ENCODE assay signal across 16 cellular contexts in genomic region chr11:134730596-134731538, GRCh38.
A peak's percentile ranks its signal among the peaks of the same experiment; 100 is the strongest.
DNase-seq lines count a peak whose midpoint lies in the region; ATAC-seq, FAIRE-seq and TF ChIP-seq lines count a peak whose summit lies in the region.
"Had no signal": no experiment of that assay in that cellular context is flagged by ENCODE, and none has a peak within 500 bp of the region (broad histone marks: within the 10 kb centered on the region; RNA-seq: fewer than 3 reads in every experiment).

No MANE protein-coding gene starts in this region.

- H3K9me3 Mint-ChIP-seq in MCF 10A (ENCODE audit: unreplicated experiment), result peaks cover 13% of the 10 kb centered on the region

- H3K4ac ChIP-seq in H1 (replicated peaks; ENCODE audit: insufficient read length, low read depth, low read length), result peak overlapping the region; percentile 11

- H3K36me3 Mint-ChIP-seq in MCF 10A (ENCODE audit: insufficient read depth, unreplicated experiment), result no peaks in the 10 kb centered on the region
- H3K36me3 Mint-ChIP-seq: CD14-positive monocyte had no signal

- H3K9me3 ChIP-seq in H1 (ENCODE audit: insufficient read depth in 2 of 2, low read depth in 1 of 2, low read length in 1 of 2), result no peaks in the 10 kb centered on the region
- no peaks in the 10 kb centered on the region for H3K9me3 ChIP-seq in mucosa of descending colon
- no peaks in the 10 kb centered on the region for H3K9me3 ChIP-seq in right atrium auricular region
- H3K9me3 ChIP-seq: SJSA1 had no signal

- peak overlapping the region in 1 of 4 experiments; percentile 31; a peak in 1 of 8 replicates for H3K4me3 ChIP-seq in H1 (ENCODE audit: extremely low read depth in 1 of 4, insufficient read depth in 2 of 4, low read depth in 3 of 4, low read length in 4 of 4)
- H3K4me3 ChIP-seq in mucosa of descending colon, result no peak overlapping the region
- H3K4me3 ChIP-seq in right atrium auricular region, result no peak overlapping the region
- H3K4me3 ChIP-seq: GM12878, SJSA1 had no signal

- 54% methylated on average over 7 of the region's 7 CpGs; no CpG with 5 or more reads in 1 of the 2 experiments for WGBS in H1 (ENCODE audit: extremely low coverage in 1 of 2, insufficient coverage in 1 of 2, insufficient read length in 1 of 2, insufficient replicate concordance in 2 of 2, low coverage in 1 of 2, low lambda C conversion rate in 2 of 2, missing lambda C conversion rate in 1 of 2), 2 experiments

- in situ Hi-C loops in T47D (cut with HindIII; ENCODE audit: low pct_unique_long_range_greater_than_20kb, low sequenced_read_pairs), result no loop called here

- CTCF ChIA-PET in MCF 10A (lab: Yijun Ruan, JAX) (interaction anchor here (0.7 kb wide), 1 partner anchor 147 kb away, joined by 3 read pairs; no protein-coding TSS in a partner anchor), H1 (lab: Charles Lee; ENCODE audit: partially characterized antibody) (interaction anchor here (0.6 to 1.6 kb wide), 9 partner anchors 10 to 210 kb away, joined by 3 to 4 read pairs (median 3); no protein-coding TSS in a partner anchor)

- H3K27ac ChIP-seq in H1 (ENCODE audit: low read depth, low read length) (no peak overlapping the region), right atrium auricular region (no peak overlapping the region)
- H3K27ac ChIP-seq: SJSA1 had no signal

- H4K91ac ChIP-seq in H1 (replicated peaks; ENCODE audit: insufficient read length, low read length), result no peak overlapping the region

- H3K27me3 Mint-ChIP-seq in MCF 10A (ENCODE audit: insufficient read depth, unreplicated experiment), result no peaks in the 10 kb centered on the region

- TF ChIP-seq EP300 in H1 (IDR thresholded peaks at IDR 0.05; ENCODE audit: borderline replicate concordance in 1 of 2, low read depth in 2 of 2, low read length in 2 of 2), result no peak

- H3K4me2 ChIP-seq in H1 (ENCODE audit: insufficient read depth in 1 of 2, low read depth in 2 of 2, low read length in 2 of 2), result peak overlapping the region; percentile 24 to 55

- no peak overlapping the region for H2BK120ac ChIP-seq in H1 (replicated peaks; ENCODE audit: low read depth, low read length)

- no peak overlapping the region for H3K56ac ChIP-seq in H1 (replicated peaks; ENCODE audit: insufficient read length, low read depth, low read length)

- H4K8ac ChIP-seq in H1 (ENCODE audit: extremely low read depth, insufficient read depth, low read length), result no peak overlapping the region

- no peak overlapping the region for H3K23ac ChIP-seq in H1 (ENCODE audit: insufficient read length)

- no peaks in the 10 kb centered on the region for H3K4me1 Mint-ChIP-seq in MCF 10A (ENCODE audit: insufficient read depth, unreplicated experiment)
- H3K4me1 Mint-ChIP-seq: CD14-positive monocyte had no signal

- H3K14ac ChIP-seq in H1 (ENCODE audit: insufficient read length), result no peak overlapping the region

- H4K5ac ChIP-seq in H1 (ENCODE audit: insufficient read length, low read depth, low read length), result no peak overlapping the region

- no peak for TF ChIP-seq POLR2A in H1 (IDR thresholded peaks at IDR 0.05; ENCODE audit: control extremely low read depth in 1 of 2, low read depth in 2 of 2, low read length in 2 of 2)

- DNase-seq in T47D (ENCODE audit: low read depth in 1 of 2, low spot score in 1 of 2), result peak; percentile 61 to 91
- no peak for DNase-seq in MCF 10A (ENCODE audit: unreplicated experiment)
- no peak for DNase-seq in H1 (ENCODE audit: low read depth in 1 of 2, low spot score in 2 of 2)
- no peak for DNase-seq in mucosa of descending colon
- no peak for DNase-seq in superior temporal gyrus (ENCODE audit: extremely low spot score)
- no peak for DNase-seq in right atrium auricular region (ENCODE audit: low spot score)
- DNase-seq in cortex of kidney (lab: John Stamatoyannopoulos, UW), result no peak
- no peak for DNase-seq in activated CD4-positive, CD25-positive, alpha-beta regulatory T cell treated with anti-CD3 and anti-CD28 coated beads, Interleukin-2, amount 50 U/mL, for 72 hours
- DNase-seq: DMS153; HCEC 1CT; NCI-H1436 treated with DMSO at 0.1 percent for 48 hours; NK-92 treated with Interleukin-12 subunit alpha and Interleukin-12 subunit beta, amount 100 ng/mL, for 24 hours had no signal

- no peak overlapping the region for H3K9ac ChIP-seq in H1 (replicated peaks in 1 of 4; ENCODE audit: extremely low read depth in 1 of 4, low read depth in 3 of 4, low read length in 3 of 4)

- peak; percentile 13 for FAIRE-seq in H1 (lab: Jason Lieb, UNC)
- FAIRE-seq: GM12878, GM18507 had no signal

- no peaks in the 10 kb centered on the region for H3K23me2 ChIP-seq in H1 (ENCODE audit: low read depth, low read length)

- no peak overlapping the region for H3K4me3 Mint-ChIP-seq in MCF 10A (ENCODE audit: unreplicated experiment)
- H3K4me3 Mint-ChIP-seq: CD14-positive monocyte had no signal

- no peak overlapping the region for H2AFZ ChIP-seq in H1 (ENCODE audit: low read length)

- no peaks in the 10 kb centered on the region for H3K79me2 ChIP-seq in H1 (ENCODE audit: control insufficient read depth in 1 of 2, insufficient read depth in 2 of 2, low read length in 2 of 2)

- peak; percentile 25 for ATAC-seq in mucosa of descending colon
- ATAC-seq: GM12878 had no signal

- no peak overlapping the region for H3K27ac Mint-ChIP-seq in MCF 10A (ENCODE audit: low read depth, unreplicated experiment)
- H3K27ac Mint-ChIP-seq: CD14-positive monocyte had no signal

- H3K36me3 ChIP-seq in H1 (ENCODE audit: control insufficient read depth in 2 of 4, insufficient read depth in 4 of 4, low read length in 3 of 4) (no peaks in the 10 kb centered on the region), mucosa of descending colon (ENCODE audit: low read depth) (no peaks in the 10 kb centered on the region), right atrium auricular region (no peaks in the 10 kb centered on the region)
- H3K36me3 ChIP-seq: SJSA1 had no signal

- H2BK5ac ChIP-seq in H1 (ENCODE audit: low read depth, low read length), result peak overlapping the region; percentile 26; the same call in 1 of the 2 replicates

- peaks cover 9 to 22% (median 10%) of the 10 kb centered on the region in 4 experiments for H3K4me1 ChIP-seq in H1 (replicated peaks in 1 of 4; ENCODE audit: control insufficient read depth in 3 of 4, insufficient read depth in 4 of 4, low read length in 3 of 4)
- H3K4me1 ChIP-seq in mucosa of descending colon (ENCODE audit: low read depth), result no peaks in the 10 kb centered on the region
- no peaks in the 10 kb centered on the region for H3K4me1 ChIP-seq in right atrium auricular region
- H3K4me1 ChIP-seq: SJSA1 had no signal

- TF ChIP-seq CTCF in MCF 10A (IDR thresholded peaks at IDR 0.05; ENCODE audit: unreplicated experiment) (no peak), H1 (IDR thresholded peaks at IDR 0.05; ENCODE audit: control extremely low read depth in 1 of 3, insufficient read depth in 1 of 3, low read depth in 1 of 3, low read length in 3 of 3) (no peak), mucosa of descending colon (IDR thresholded peaks at IDR 0.05) (no peak), right atrium auricular region (IDR thresholded peaks at IDR 0.05) (no peak)

- H2BK20ac ChIP-seq in H1 (ENCODE audit: low read length), result peak overlapping the region; percentile 0; the same call in 1 of the 2 replicates

- no peak for TF ChIP-seq RAD21 in H1 (IDR thresholded peaks at IDR 0.05 in 1 of 2, conservative IDR thresholded peaks at IDR 0.05 in 1 of 2; ENCODE audit: low read depth in 2 of 2, low read length in 2 of 2)

- H2BK15ac ChIP-seq in H1 (ENCODE audit: low read length), result peak overlapping the region; percentile 36; the same call in 1 of the 2 replicates

- H2BK12ac ChIP-seq in H1 (ENCODE audit: low read depth, low read length), result peak overlapping the region; percentile 61

- no peaks in the 10 kb centered on the region for H3K79me1 ChIP-seq in H1 (ENCODE audit: low read depth, low read length)

- no peaks in the 10 kb centered on the region for H4K20me1 ChIP-seq in H1 (replicated peaks in 1 of 2; ENCODE audit: control insufficient read depth in 1 of 2, insufficient read depth in 2 of 2, low read length in 2 of 2)

- H3K27me3 ChIP-seq in H1 (replicated peaks in 1 of 4; ENCODE audit: control insufficient read depth in 3 of 4, extremely low read depth in 1 of 4, insufficient read depth in 3 of 4, low read length in 3 of 4) (no peaks in the 10 kb centered on the region), right atrium auricular region (no peaks in the 10 kb centered on the region)
- H3K27me3 ChIP-seq: SJSA1 had no signal

- POLR2A ChIA-PET in MCF 10A (lab: Yijun Ruan, JAX), result no interaction called here
- POLR2A ChIA-PET in H1 (lab: Charles Lee; ENCODE audit: partially characterized antibody), result interaction anchor here (1.5 kb wide), 1 partner anchor 13 kb away, joined by 4 read pairs; no protein-coding TSS in a partner anchor

- no peak overlapping the region for H2AK5ac ChIP-seq in H1 (ENCODE audit: low read depth, low read length)

- 0 out of 2 replicates have a peak overlapping the region, but pooled peaks have one; percentile 51 for H3K18ac ChIP-seq in H1 (ENCODE audit: extremely low read depth, low read length)

- no TSS peak for BruUV-seq in MCF 10A (replicated peaks; lab: Mats Ljungman, UMichigan)

- intact Hi-C loops in MCF 10A (cut with micrococcal nuclease) (no loop called here), mucosa of descending colon (cut with DNase I, micrococcal nuclease) (no loop called here)

Comparison
In these comparisons a context has a peak if more than half of its experiments do, and no peak if none do; other contexts are left out.
1. DNase-seq: peak in T47D (2 of 2); none in MCF 10A (single experiment), H1 (0 of 2), mucosa of descending colon (0 of 3), superior temporal gyrus (single experiment), right atrium auricular region (single experiment), cortex of kidney (single experiment) and activated CD4-positive, CD25-positive, alpha-beta regulatory T cell treated with anti-CD3 and anti-CD28 coated beads, Interleukin-2, amount 50 U/mL, for 72 hours (single experiment).